Comparison of ENCODE assay signal across 22 cellular contexts in genomic region chr21:8993943-8994639, GRCh38.
A peak's percentile ranks its signal among the peaks of the same experiment; 100 is the strongest.
DNase-seq lines count a peak whose midpoint lies in the region; ATAC-seq, FAIRE-seq and TF ChIP-seq lines count a peak whose summit lies in the region.
"Had no signal": no experiment of that assay in that cellular context is flagged by ENCODE, and none has a peak within 500 bp of the region (broad histone marks: within the 10 kb centered on the region; RNA-seq: fewer than 3 reads in every experiment).

No MANE protein-coding gene starts in this region.

- no peaks in the 10 kb centered on the region for H3K36me3 ChIP-seq in K562 (ENCODE audit: control insufficient read depth, insufficient read depth, low read length)
- no peaks in the 10 kb centered on the region for H3K36me3 ChIP-seq in HepG2 (replicated peaks in 1 of 2; ENCODE audit: control insufficient read depth in 1 of 2, insufficient read depth in 2 of 2, low read length in 2 of 2)
- H3K36me3 ChIP-seq in mesendoderm (ENCODE audit: control insufficient read depth, insufficient read depth, low read length) = no peaks in the 10 kb centered on the region
- H3K36me3 ChIP-seq: BLaER1 treated with 17β-estradiol and CSF1 and Interleukin-3, amounts not matched to agents 10 nM and 100 nM; HAP-1; SJCRH30 had no signal

- no peak overlapping the region for H2BK120ac ChIP-seq in mesendoderm (ENCODE audit: low read depth, low read length)

- H3K27ac ChIP-seq in K562 (ENCODE audit: extremely low read depth, low read depth, low read length) (no peak overlapping the region), HepG2 (ENCODE audit: extremely low read length, insufficient read depth, low read length) (no peak overlapping the region), mesendoderm (ENCODE audit: low read depth, low read length) (no peak overlapping the region)
- H3K27ac ChIP-seq: BLaER1 treated with 17β-estradiol and CSF1 and Interleukin-3, amounts not matched to agents 10 nM and 100 nM; SJCRH30 had no signal

- no peak overlapping the region for H2AK5ac ChIP-seq in mesendoderm (ENCODE audit: low read length)

- no peak overlapping the region for H4K5ac ChIP-seq in mesendoderm (ENCODE audit: low read length)

- no peaks in the 10 kb centered on the region for H3K79me2 ChIP-seq in K562 (ENCODE audit: control insufficient read depth, insufficient read depth, low read length)
- no peaks in the 10 kb centered on the region for H3K79me2 ChIP-seq in HepG2 (ENCODE audit: insufficient read depth, low read length)
- H3K79me2 ChIP-seq in mesendoderm (ENCODE audit: control insufficient read depth, insufficient read depth, low read length) = no peaks in the 10 kb centered on the region

- H3K18ac ChIP-seq in mesendoderm (ENCODE audit: low read length) = no peak overlapping the region

- H3K56ac ChIP-seq in mesendoderm (ENCODE audit: low read length) = no peak overlapping the region

- peak; percentile 2 for ATAC-seq in K562
- no peak for ATAC-seq in HepG2
- no peak for ATAC-seq in GM18907 (IDR thresholded peaks at IDR 0.05; ENCODE audit: unreplicated experiment)
- ATAC-seq: activated naive CD4-positive, alpha-beta T cell treated with anti-CD3 and anti-CD28 coated beads, Interleukin-2, amount 50 U/mL, for 72 hours had no signal

- no peak for TF ChIP-seq POLR2A in K562 (conservative IDR thresholded peaks at IDR 0.05)
- no peak for TF ChIP-seq POLR2A in HepG2 (IDR thresholded peaks at IDR 0.05; ENCODE audit: insufficient read depth in 1 of 2, low read depth in 2 of 2, low read length in 2 of 2)

- H4K8ac ChIP-seq in mesendoderm (ENCODE audit: low read depth, low read length) = no peak overlapping the region

- no peak overlapping the region for H2AFZ ChIP-seq in K562 (ENCODE audit: low read depth, low read length)
- no peak overlapping the region for H2AFZ ChIP-seq in HepG2 (ENCODE audit: low read length)

- H3K4me2 ChIP-seq in K562 (ENCODE audit: insufficient read depth, low read length) (no peak overlapping the region), HepG2 (ENCODE audit: low read depth, low read length) (no peak overlapping the region), mesendoderm (ENCODE audit: low read length) (no peak overlapping the region)
- H3K4me2 ChIP-seq: BLaER1 treated with 17β-estradiol and CSF1 and Interleukin-3, amounts not matched to agents 10 nM and 100 nM had no signal

- no peaks in the 10 kb centered on the region for H3K4me1 ChIP-seq in K562 (replicated peaks in 1 of 2; ENCODE audit: control insufficient read depth in 2 of 2, insufficient read depth in 2 of 2, low read length in 2 of 2)
- no peaks in the 10 kb centered on the region for H3K4me1 ChIP-seq in HepG2 (ENCODE audit: insufficient read depth, low read length)
- no peaks in the 10 kb centered on the region for H3K4me1 ChIP-seq in mesendoderm (ENCODE audit: control insufficient read depth, low read depth, low read length)
- H3K4me1 ChIP-seq: BLaER1 treated with 17β-estradiol and CSF1 and Interleukin-3, amounts not matched to agents 10 nM and 100 nM; HAP-1; SJCRH30 had no signal

- intact Hi-C loops in K562 (cut with micrococcal nuclease) (no loop called here), HepG2 (cut with micrococcal nuclease; ENCODE audit: unreplicated experiment) (no loop called here)

- H3K4me3 ChIP-seq in K562 (no peak overlapping the region), HepG2 (replicated peaks in 1 of 3; ENCODE audit: insufficient read depth in 1 of 3, low read depth in 2 of 3, low read length in 3 of 3) (no peak overlapping the region), mesendoderm (ENCODE audit: low read length) (no peak overlapping the region)
- H3K4me3 ChIP-seq: BLaER1 treated with 17β-estradiol and CSF1 and Interleukin-3, amounts not matched to agents 10 nM and 100 nM; HAP-1; SJCRH30 had no signal

- H3K9me1 ChIP-seq in K562 (ENCODE audit: control insufficient read depth, insufficient read depth, low read length) = no peaks in the 10 kb centered on the region

- H3K9me3 ChIP-seq in K562 (replicated peaks; ENCODE audit: control insufficient read depth, insufficient read depth, low read depth, low read length) = no peaks in the 10 kb centered on the region; the same call in 1 of the 2 replicates
- peaks cover 91% of the 10 kb centered on the region for H3K9me3 ChIP-seq in HepG2 (ENCODE audit: low read length)
- H3K9me3 ChIP-seq: SJCRH30 had no signal

- CTCF ChIA-PET in K562 (lab: Yijun Ruan, JAX; ENCODE audit: low intra/inter-chr PET ratio) = no interaction called here
- CTCF ChIA-PET in HepG2 (lab: Yijun Ruan, JAX; ENCODE audit: low intra/inter-chr PET ratio, low total read pairs) = no interaction called here

- no peak overlapping the region for H2BK5ac ChIP-seq in mesendoderm (ENCODE audit: low read length)

- H3K9ac ChIP-seq in K562 (ENCODE audit: insufficient read depth in 1 of 2, low read depth in 2 of 2, low read length in 2 of 2) (no peak overlapping the region), HepG2 (ENCODE audit: insufficient read depth, low read depth, low read length) (no peak overlapping the region), mesendoderm (ENCODE audit: low read length) (no peak overlapping the region)
- H3K9ac ChIP-seq: BLaER1 treated with 17β-estradiol and CSF1 and Interleukin-3, amounts not matched to agents 10 nM and 100 nM had no signal

- POLR2A ChIA-PET in K562 (lab: Yijun Ruan, JAX) (no interaction called here), HepG2 (lab: Yijun Ruan, JAX) (no interaction called here)

- BruUV-seq in K562 (replicated peaks; lab: Mats Ljungman, UMichigan) (no TSS peak), HepG2 (replicated peaks; lab: Mats Ljungman, UMichigan) (no TSS peak)

- TF ChIP-seq CTCF in K562 (IDR thresholded peaks at IDR 0.05 in 2 of 3, conservative IDR thresholded peaks at IDR 0.05 in 1 of 3; ENCODE audit: insufficient read depth in 2 of 3, low read depth in 1 of 3, low read length in 3 of 3) (no peak), HepG2 (CRISPR knock-in tag; IDR thresholded peaks at IDR 0.05) (no peak)

- no peaks in the 10 kb centered on the region for H4K20me1 ChIP-seq in K562 (replicated peaks; ENCODE audit: control insufficient read depth, insufficient read depth, low read length)
- H4K20me1 ChIP-seq in HepG2 (ENCODE audit: insufficient read depth, low read length) = no peaks in the 10 kb centered on the region
- H4K20me1 ChIP-seq: BLaER1 treated with 17β-estradiol and CSF1 and Interleukin-3, amounts not matched to agents 10 nM and 100 nM had no signal

- FAIRE-seq in K562 (lab: Jason Lieb, UNC) = peak; percentile 19
- no peak for FAIRE-seq in HepG2 (lab: Jason Lieb, UNC)
- FAIRE-seq: GM12892 had no signal

- under 1% methylated on average over 7 of the region's 7 CpGs for WGBS in K562 (ENCODE audit: insufficient coverage, low coverage, missing lambda C conversion rate)
- WGBS in HepG2 (ENCODE audit: low lambda C conversion rate) = 14% methylated on average over 7 of the region's 7 CpGs
- WGBS in mesendoderm (ENCODE audit: extremely low coverage, insufficient coverage, low lambda C conversion rate) = no CpG with 5 or more reads among the region's 7 CpGs

- H3K23ac ChIP-seq in mesendoderm (ENCODE audit: low read length) = no peak overlapping the region

- TF ChIP-seq RAD21 in K562 (CRISPR knock-in tag; conservative IDR thresholded peaks at IDR 0.05 in 1 of 2, IDR thresholded peaks at IDR 0.05 in 1 of 2) (no peak), HepG2 (CRISPR knock-in tag; IDR thresholded peaks at IDR 0.05) (no peak)

- H3K79me1 ChIP-seq in mesendoderm (ENCODE audit: low read length) = no peaks in the 10 kb centered on the region

- H3K4ac ChIP-seq in mesendoderm (ENCODE audit: low read depth, low read length) = no peak overlapping the region

- TF ChIP-seq EP300 in K562 (IDR thresholded peaks at IDR 0.05; ENCODE audit: low read length) (no peak), HepG2 (IDR thresholded peaks at IDR 0.05; ENCODE audit: low read depth in 2 of 2, low read length in 2 of 2) (no peak), HepG2 (CRISPR knock-in tag; IDR thresholded peaks at IDR 0.05; ENCODE audit: borderline replicate concordance) (no peak)

- in situ Hi-C loops in K562 (cut with MboI) = loop anchor here (10.0 kb wide), 2 partner anchors 529 to 589 kb away; no protein-coding TSS in a partner anchor
- in situ Hi-C loops in HepG2 (cut with HindIII; ENCODE audit: extremely low pct_ligation_motif_present, low pct_unique_long_range_greater_than_20kb) = no loop called here

- DNase-seq in DMS53 treated with DMSO at 0.1 percent for 48 hours (lab: John Stamatoyannopoulos, UW; ENCODE audit: unreplicated experiment) (peak; percentile 61), DMS53 (lab: John Stamatoyannopoulos, UW) (no peak), NCI-H1694 (lab: John Stamatoyannopoulos, UW) (peak; percentile 89), K562 (ENCODE audit: extremely low read depth in 1 of 4, low spot score in 3 of 4) (peak in 2 of 4 experiments; percentile 23 to 80), HepG2 (ENCODE audit: low spot score) (peak; percentile 90), OCI-M2 (lab: John Stamatoyannopoulos, UW; ENCODE audit: unreplicated experiment) (no peak), mesendoderm (no peak)
- DNase-seq: 8988T; activated CD4-positive, alpha-beta memory T cell treated with anti-CD3 and anti-CD28 coated beads for 36 hours; activated T-cell treated with anti-CD3 and anti-CD28 coated beads, Interleukin-2, amount 50 U/mL, for 48 hours; kidney; MM.1S; natural killer cell; NCI-H2029; NCI-H524; SJCRH30; stimulated activated CD4-positive, alpha-beta T cell treated with anti-CD3 and anti-CD28 coated beads, Interleukin-1b, Interleukin-23, amount 100 ng/mL, for 48 hours had no signal

- H3K27me3 ChIP-seq in K562 (ENCODE audit: control insufficient read depth in 2 of 2, insufficient read depth in 2 of 2, low read length in 2 of 2) = no peaks in the 10 kb centered on the region
- H3K27me3 ChIP-seq in HepG2 (ENCODE audit: control insufficient read depth in 1 of 2, insufficient read depth in 2 of 2, low read length in 2 of 2) = no peaks in the 10 kb centered on the region
- no peaks in the 10 kb centered on the region for H3K27me3 ChIP-seq in mesendoderm (ENCODE audit: insufficient read depth, low read length, poor library complexity)
- H3K27me3 ChIP-seq: BLaER1 treated with 17β-estradiol and CSF1 and Interleukin-3, amounts not matched to agents 10 nM and 100 nM had no signal

- H2BK15ac ChIP-seq in mesendoderm (replicated peaks; ENCODE audit: low read depth) = no peak overlapping the region

TF ChIP-seq in K562, 482 proteins besides CTCF, POLR2A, EP300 and RAD21 (continues in another document):
- no peak for TF ChIP-seq TCF3 (CRISPR knock-in tag; IDR thresholded peaks at IDR 0.05)
- peak; percentile 91 for TF ChIP-seq CEBPB (tag; IDR thresholded peaks at IDR 0.05)

TF ChIP-seq in HepG2, 621 proteins besides CTCF, POLR2A, EP300 and RAD21 (continues in another document):
- peak; percentile 52 for TF ChIP-seq ONECUT2 (CRISPR knock-in tag; IDR thresholded peaks at IDR 0.05)
- TF ChIP-seq SIX4 (CRISPR knock-in tag; IDR thresholded peaks at IDR 0.05) = 0 out of 2 replicates have a peak, but pooled peaks have one; percentile 28
- peak in 1 of 2 experiments; percentile 55; a peak in 1 of 4 replicates for TF ChIP-seq NR2F1 (CRISPR knock-in tag; IDR thresholded peaks at IDR 0.05)

Comparison
In these comparisons a context has a peak if more than half of its experiments do, and no peak if none do; other contexts are left out.
1. DNase-seq: peak in DMS53 treated with DMSO at 0.1 percent for 48 hours (single experiment), NCI-H1694 (single experiment) and HepG2 (single experiment); none in DMS53 (single experiment), OCI-M2 (single experiment) and mesendoderm (single experiment).